Comparison of ENCODE assay signal across 22 cellular contexts in genomic region chr2:167420261-167420660, GRCh38.
"Had no signal": no experiment of that assay in that cellular context is flagged by ENCODE, and none has a peak within 500 bp of the region (broad histone marks: within the 10 kb centered on the region; RNA-seq: fewer than 3 reads in every experiment).

No MANE protein-coding gene starts in this region.

- H3K27me3 ChIP-seq: gastroesophageal sphincter, neutrophil, suprapubic skin, thyroid gland had no signal

- H3K27me3 Mint-ChIP-seq: type B pancreatic cell had no signal

- H3K4me1 ChIP-seq: gastroesophageal sphincter, psoas muscle, suprapubic skin, thyroid gland had no signal

- ATAC-seq: gastroesophageal sphincter; left cardiac atrium; naive thymus-derived CD4-positive, alpha-beta T cell; psoas muscle; sciatic nerve; stimulated activated effector memory CD8-positive, alpha-beta T cell treated with anti-CD3 and anti-CD28 coated beads, Interleukin-12 subunit alpha, Interleukin-12 subunit beta, amount 100 ng/mL, for 72 hours; stimulated activated naive CD8-positive, alpha-beta T cell treated with anti-CD3 and anti-CD28 coated beads, Interleukin-15, Interleukin-2, amounts not matched to agents 100 U/mL and 50 U/mL, for 24 hours had no signal

- H3K4me3 ChIP-seq: coronary artery, gastroesophageal sphincter, psoas muscle, smooth muscle cell, suprapubic skin, thyroid gland had no signal

- H3K4me3 Mint-ChIP-seq: endodermal cell; naive thymus-derived CD4-positive, alpha-beta T cell; stimulated activated effector memory CD8-positive, alpha-beta T cell treated with anti-CD3 and anti-CD28 coated beads, Interleukin-12 subunit alpha, Interleukin-12 subunit beta, amount 100 ng/mL, for 72 hours; type B pancreatic cell had no signal

- H3K27ac Mint-ChIP-seq: endodermal cell; naive thymus-derived CD4-positive, alpha-beta T cell; stimulated activated effector memory CD8-positive, alpha-beta T cell treated with anti-CD3 and anti-CD28 coated beads, Interleukin-12 subunit alpha, Interleukin-12 subunit beta, amount 100 ng/mL, for 72 hours; type B pancreatic cell had no signal

- H3K36me3 ChIP-seq: gastroesophageal sphincter, neutrophil, suprapubic skin, thyroid gland had no signal

- H3K36me3 Mint-ChIP-seq: naive thymus-derived CD4-positive, alpha-beta T cell; stimulated activated effector memory CD8-positive, alpha-beta T cell treated with anti-CD3 and anti-CD28 coated beads, Interleukin-12 subunit alpha, Interleukin-12 subunit beta, amount 100 ng/mL, for 72 hours; type B pancreatic cell had no signal

- H3K4me1 Mint-ChIP-seq: endodermal cell; naive thymus-derived CD4-positive, alpha-beta T cell; stimulated activated effector memory CD8-positive, alpha-beta T cell treated with anti-CD3 and anti-CD28 coated beads, Interleukin-12 subunit alpha, Interleukin-12 subunit beta, amount 100 ng/mL, for 72 hours had no signal

- H3K27ac ChIP-seq: coronary artery, gastroesophageal sphincter, neutrophil, psoas muscle, suprapubic skin, thyroid gland had no signal

- H3K9me3 Mint-ChIP-seq: type B pancreatic cell had no signal

- DNase-seq: central memory CD4-positive, alpha-beta T cell; effector CD4-positive, alpha-beta T cell; endodermal cell; foreskin fibroblast; glutamatergic neuron; kidney; left cardiac atrium; midbrain; naive thymus-derived CD4-positive, alpha-beta T cell; psoas muscle; stimulated activated CD4-positive, alpha-beta T cell treated with anti-CD3 and anti-CD28 coated beads, Interleukin-4, amount 100 ng/mL, for 1 hour; stimulated activated CD8-positive, alpha-beta memory T cell treated with anti-CD3 and anti-CD28 coated beads, Interleukin-4, amount 100 ng/mL, for 48 hours; stimulated activated naive CD8-positive, alpha-beta T cell treated with anti-CD3 and anti-CD28 coated beads, Interleukin-15, Interleukin-2, amounts not matched to agents 100 U/mL and 50 U/mL, for 24 hours; thyroid gland had no signal

- H3K9me3 ChIP-seq: gastroesophageal sphincter, neutrophil, psoas muscle, suprapubic skin, thyroid gland had no signal
